In the genomic region with DNA sequence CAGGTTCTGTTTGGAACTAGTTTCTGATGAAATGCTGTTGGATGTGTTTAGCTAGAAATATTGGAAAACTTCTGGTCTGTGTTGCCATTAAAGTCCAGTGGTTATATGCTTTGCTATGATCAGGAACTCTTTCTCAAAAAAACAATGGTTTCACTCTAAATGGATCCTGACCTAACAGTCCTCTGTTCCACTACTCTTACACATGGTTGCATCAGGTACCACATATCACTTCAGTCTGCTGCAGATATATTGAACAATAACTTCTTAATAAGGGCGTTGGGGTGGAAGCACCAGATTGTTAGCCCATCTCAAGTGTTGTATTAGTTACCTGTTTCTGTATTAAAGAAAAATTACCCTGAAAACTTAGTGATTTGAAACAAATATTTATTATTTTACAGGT, we compare ENCODE assay signal across 8 cellular contexts.
"Had no signal": no experiment of that assay in that cellular context is flagged by ENCODE, and none has a peak within 500 bp of the region (broad histone marks: within the 10 kb centered on the region; RNA-seq: fewer than 3 reads in every experiment).

No MANE protein-coding gene starts in this region.

- H3K4me2 ChIP-seq: GM23338 had no signal

- H3K9me3 Mint-ChIP-seq: GM23338, H9 had no signal

- H3K4me3 ChIP-seq: GM23338 had no signal

- ATAC-seq: GM23338 had no signal

- DNase-seq: H9, HCEC 1CT, IMR-90, KBM-7 had no signal

- FAIRE-seq: H1, H54, HTR-8/SVneo had no signal

- H3K4me1 Mint-ChIP-seq: GM23338, H9 had no signal

- H3K4me3 Mint-ChIP-seq: GM23338, H9 had no signal

- H3K27ac Mint-ChIP-seq: GM23338, H9 had no signal
